In the genomic region with DNA sequence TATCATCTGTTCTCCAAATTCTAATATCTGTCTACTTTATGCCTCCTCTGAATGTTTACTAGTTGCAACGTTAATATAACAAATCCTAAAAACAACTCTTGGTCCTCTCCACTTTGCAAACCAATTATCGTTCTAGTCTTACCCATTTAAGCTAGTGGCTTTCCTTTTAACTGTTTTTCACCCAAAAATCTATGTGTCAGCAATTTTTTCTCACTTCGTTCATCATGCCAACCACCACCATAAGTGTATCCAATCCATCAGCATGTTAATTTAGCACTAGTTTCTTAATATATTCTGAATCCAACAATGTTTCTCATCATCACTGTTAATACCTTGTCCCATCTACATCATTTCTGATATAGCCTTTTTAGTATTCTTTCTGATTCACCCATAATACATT, we compare ENCODE assay signal across 32 cellular contexts.
"Had no signal": no experiment of that assay in that cellular context is flagged by ENCODE, and none has a peak within 500 bp of the region (broad histone marks: within the 10 kb centered on the region; RNA-seq: fewer than 3 reads in every experiment).

No MANE protein-coding gene starts in this region.

- H3K4me1 Mint-ChIP-seq: naive thymus-derived CD4-positive, alpha-beta T cell; natural killer cell; nephron; stimulated activated memory B cell treated with anti-CD40 and anti-IgM and Interleukin-4, amounts not matched to agents 10 μg/mL and 1 μg/mL and 100 μg/mL, for 72 hours; stimulated activated naive CD8-positive, alpha-beta T cell treated with anti-CD3 and anti-CD28 coated beads, Interleukin-15, amount 100 ng/mL, for 72 hours had no signal

- H3K36me3 Mint-ChIP-seq: stimulated activated memory B cell treated with anti-CD40 and anti-IgM and Interleukin-4, amounts not matched to agents 10 μg/mL and 1 μg/mL and 100 μg/mL, for 72 hours; type B pancreatic cell had no signal

- H3K36me3 ChIP-seq: neutrophil, ovary, spleen, suprapubic skin, tibial artery, transverse colon, upper lobe of right lung, uterus had no signal

- DNase-seq: naive thymus-derived CD4-positive, alpha-beta T cell; natural killer cell; nucleus accumbens; ovary; posterior cingulate gyrus; psoas muscle; right cardiac atrium; spleen; stimulated activated CD4-positive, alpha-beta T cell treated with anti-CD3 and anti-CD28 coated beads, Interleukin-12 subunit alpha, Interleukin-12 subunit beta, amount 100 ng/mL, for 4 hours; stimulated activated CD4-positive, alpha-beta T cell treated with anti-CD3 and anti-CD28 coated beads, Interleukin-1b, Interleukin-23, amount 100 ng/mL, for 48 hours; stimulated activated CD4-positive, alpha-beta T cell treated with anti-CD3 and anti-CD28 coated beads, Interleukin-4, amount 100 ng/mL, for 1 hour; stimulated activated CD4-positive, alpha-beta T cell treated with anti-CD3 and anti-CD28 coated beads, Interleukin-4, amount 100 ng/mL, for 4 hours; stimulated activated CD8-positive, alpha-beta memory T cell treated with anti-CD3 and anti-CD28 coated beads, Interleukin-4, amount 100 ng/mL, for 48 hours; stimulated activated naive CD4-positive, alpha-beta T cell; stimulated activated naive CD8-positive, alpha-beta T cell treated with anti-CD3 and anti-CD28 coated beads, Interleukin-15, amount 100 ng/mL, for 72 hours; stimulated activated naive CD8-positive, alpha-beta T cell treated with anti-CD3 and anti-CD28 coated beads, Interleukin-15, Interleukin-2, amounts not matched to agents 100 U/mL and 50 U/mL, for 24 hours; substantia nigra; testis; tibial artery; transverse colon; upper lobe of right lung; uterus had no signal

- H3K4me1 ChIP-seq: parathyroid adenoma, psoas muscle, spleen, suprapubic skin, testis, tibial artery, transverse colon, upper lobe of right lung, uterus had no signal

- H3K27me3 ChIP-seq: neutrophil, ovary, spleen, suprapubic skin, testis, tibial artery, transverse colon, upper lobe of right lung, uterus had no signal

- H3K4me2 ChIP-seq: smooth muscle cell had no signal

- H3K4me3 Mint-ChIP-seq: naive thymus-derived CD4-positive, alpha-beta T cell; natural killer cell; nephron; stimulated activated memory B cell treated with anti-CD40 and anti-IgM and Interleukin-4, amounts not matched to agents 10 μg/mL and 1 μg/mL and 100 μg/mL, for 72 hours; stimulated activated naive CD8-positive, alpha-beta T cell treated with anti-CD3 and anti-CD28 coated beads, Interleukin-15, amount 100 ng/mL, for 72 hours; type B pancreatic cell had no signal

- H3K4me3 ChIP-seq: ovary, psoas muscle, skin epidermis, smooth muscle cell, spleen, suprapubic skin, testis, tibial artery, transverse colon, upper lobe of right lung, uterus had no signal

- H3K9ac ChIP-seq: parathyroid adenoma had no signal

- H3K27me3 Mint-ChIP-seq: stimulated activated memory B cell treated with anti-CD40 and anti-IgM and Interleukin-4, amounts not matched to agents 10 μg/mL and 1 μg/mL and 100 μg/mL, for 72 hours; stimulated activated naive CD8-positive, alpha-beta T cell treated with anti-CD3 and anti-CD28 coated beads, Interleukin-15, amount 100 ng/mL, for 72 hours; type B pancreatic cell had no signal

- H3K27ac ChIP-seq: neutrophil, ovary, parathyroid adenoma, psoas muscle, skin epidermis, spleen, suprapubic skin, testis, tibial artery, transverse colon, upper lobe of right lung, uterus had no signal

- H3K79me2 ChIP-seq: parathyroid adenoma had no signal

- ATAC-seq: naive thymus-derived CD4-positive, alpha-beta T cell; natural killer cell; psoas muscle; right cardiac atrium; sciatic nerve; stimulated activated memory B cell treated with anti-CD40 and anti-IgM and Interleukin-4, amounts not matched to agents 10 μg/mL and 1 μg/mL and 100 μg/mL, for 72 hours; stimulated activated naive CD8-positive, alpha-beta T cell treated with anti-CD3 and anti-CD28 coated beads, Interleukin-15, amount 100 ng/mL, for 72 hours; stimulated activated naive CD8-positive, alpha-beta T cell treated with anti-CD3 and anti-CD28 coated beads, Interleukin-15, Interleukin-2, amounts not matched to agents 100 U/mL and 50 U/mL, for 24 hours; upper lobe of right lung had no signal

- H3K27ac Mint-ChIP-seq: naive thymus-derived CD4-positive, alpha-beta T cell; natural killer cell; nephron; progenitor cell of endocrine pancreas; stimulated activated memory B cell treated with anti-CD40 and anti-IgM and Interleukin-4, amounts not matched to agents 10 μg/mL and 1 μg/mL and 100 μg/mL, for 72 hours; stimulated activated naive CD8-positive, alpha-beta T cell treated with anti-CD3 and anti-CD28 coated beads, Interleukin-15, amount 100 ng/mL, for 72 hours; type B pancreatic cell had no signal

- H3K9me3 ChIP-seq: neutrophil, ovary, testis, upper lobe of right lung had no signal

- H2AFZ ChIP-seq: parathyroid adenoma had no signal
